In the genomic region with DNA sequence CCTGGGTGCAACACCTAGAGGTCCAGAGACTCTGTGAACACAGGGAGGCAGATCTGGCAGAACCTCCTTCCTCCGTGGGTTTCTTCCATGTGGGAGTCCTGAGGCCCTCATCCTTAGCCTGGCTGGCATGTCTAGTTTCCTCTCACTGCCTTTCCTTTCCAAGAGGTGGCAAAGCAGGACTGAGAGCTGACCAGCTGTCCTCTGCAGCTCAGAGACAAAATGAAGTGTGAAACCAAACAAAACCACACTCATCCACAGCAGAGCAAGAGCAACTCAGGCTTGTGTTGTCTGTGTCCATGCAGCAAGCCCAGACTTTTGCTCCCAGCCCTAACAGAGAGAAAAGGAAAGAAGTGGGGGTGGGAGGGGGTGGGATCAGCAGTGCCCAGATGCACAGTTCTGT, we compare ENCODE assay signal across 15 cellular contexts.
"Had no signal": no experiment of that assay in that cellular context is flagged by ENCODE, and none has a peak within 500 bp of the region (broad histone marks: within the 10 kb centered on the region; RNA-seq: fewer than 3 reads in every experiment).

No MANE protein-coding gene starts in this region.

- H3K4me3 ChIP-seq: left ventricle myocardium inferior, right lobe of liver, thyroid gland, vagina had no signal

- H3K27me3 Mint-ChIP-seq: stimulated activated memory B cell treated with anti-CD40 and anti-IgM and Interleukin-4, amounts not matched to agents 10 μg/mL and 1 μg/mL and 100 μg/mL, for 72 hours had no signal

- H3K4me3 Mint-ChIP-seq: activated naive CD8-positive, alpha-beta T cell treated with anti-CD3 and anti-CD28 coated beads, Interleukin-2, amount 10 ng/mL, durations not matched to agents 7 days and 5 days; activated T-helper 1 cell treated with anti-CD3 and anti-CD28 coated beads, Interleukin-12 subunit alpha, Interleukin-12 subunit beta, Interleukin-2, Interleukin-4 antibody, amounts not matched to agents 30 ng/mL and 10 ng/mL and 1 ng/mL, durations not matched to agents 14 hours and 24 hours and 36 hours; natural killer cell; stimulated activated memory B cell treated with anti-CD40 and anti-IgM and Interleukin-4, amounts not matched to agents 10 μg/mL and 1 μg/mL and 100 μg/mL, for 72 hours had no signal

- H3K36me3 Mint-ChIP-seq: activated naive CD8-positive, alpha-beta T cell treated with anti-CD3 and anti-CD28 coated beads, Interleukin-2, amount 10 ng/mL, durations not matched to agents 7 days and 5 days; natural killer cell; stimulated activated memory B cell treated with anti-CD40 and anti-IgM and Interleukin-4, amounts not matched to agents 10 μg/mL and 1 μg/mL and 100 μg/mL, for 72 hours had no signal

- H3K9me3 Mint-ChIP-seq: activated naive CD8-positive, alpha-beta T cell treated with anti-CD3 and anti-CD28 coated beads, Interleukin-2, amount 10 ng/mL, durations not matched to agents 7 days and 5 days; activated T-helper 1 cell treated with anti-CD3 and anti-CD28 coated beads, Interleukin-12 subunit alpha, Interleukin-12 subunit beta, Interleukin-2, Interleukin-4 antibody, amounts not matched to agents 30 ng/mL and 10 ng/mL and 1 ng/mL, durations not matched to agents 14 hours and 24 hours and 36 hours; natural killer cell; stimulated activated memory B cell treated with anti-CD40 and anti-IgM and Interleukin-4, amounts not matched to agents 10 μg/mL and 1 μg/mL and 100 μg/mL, for 72 hours had no signal

- H3K36me3 ChIP-seq: brain microvascular endothelial cell, left ventricle myocardium inferior, right lobe of liver, thyroid gland, vagina had no signal

- H3K27me3 ChIP-seq: brain microvascular endothelial cell, right lobe of liver, thyroid gland, vagina had no signal

- DNase-seq: activated naive CD8-positive, alpha-beta T cell treated with anti-CD3 and anti-CD28 coated beads, Interleukin-2, amount 10 ng/mL, durations not matched to agents 7 days and 5 days; anterior cingulate cortex; brain microvascular endothelial cell; foreskin melanocyte; left ventricle myocardium inferior; natural killer cell; right lobe of liver; stimulated activated CD4-positive, alpha-beta T cell treated with anti-CD3 and anti-CD28 coated beads, Interleukin-1b, Interleukin-23, amount 100 ng/mL, for 48 hours; T-helper 9 cell; thyroid gland had no signal

- ATAC-seq: activated CD4-positive, CD25-positive, alpha-beta regulatory T cell treated with anti-CD3 and anti-CD28 coated beads, Interleukin-2, amount 50 U/mL, for 24 hours; natural killer cell; right lobe of liver; stimulated activated memory B cell treated with anti-CD40 and anti-IgM and Interleukin-4, amounts not matched to agents 10 μg/mL and 1 μg/mL and 100 μg/mL, for 72 hours had no signal

- H3K9me3 ChIP-seq: right lobe of liver, thyroid gland, vagina had no signal

- H3K27ac ChIP-seq: brain microvascular endothelial cell, epithelial cell of prostate, left ventricle myocardium inferior, right lobe of liver, thyroid gland, vagina had no signal

- H3K4me1 ChIP-seq: right lobe of liver, thyroid gland, vagina had no signal

- H3K4me1 Mint-ChIP-seq: activated naive CD8-positive, alpha-beta T cell treated with anti-CD3 and anti-CD28 coated beads, Interleukin-2, amount 10 ng/mL, durations not matched to agents 7 days and 5 days; stimulated activated memory B cell treated with anti-CD40 and anti-IgM and Interleukin-4, amounts not matched to agents 10 μg/mL and 1 μg/mL and 100 μg/mL, for 72 hours had no signal

- H3K27ac Mint-ChIP-seq: activated naive CD8-positive, alpha-beta T cell treated with anti-CD3 and anti-CD28 coated beads, Interleukin-2, amount 10 ng/mL, durations not matched to agents 7 days and 5 days; activated T-helper 1 cell treated with anti-CD3 and anti-CD28 coated beads, Interleukin-12 subunit alpha, Interleukin-12 subunit beta, Interleukin-2, Interleukin-4 antibody, amounts not matched to agents 30 ng/mL and 10 ng/mL and 1 ng/mL, durations not matched to agents 14 hours and 24 hours and 36 hours; natural killer cell; stimulated activated memory B cell treated with anti-CD40 and anti-IgM and Interleukin-4, amounts not matched to agents 10 μg/mL and 1 μg/mL and 100 μg/mL, for 72 hours had no signal
